ENCODE assay signal across 13 cellular contexts in genomic region chr16:66590322-66590721, GRCh38. TPM values are rescaled to one million over a fixed set of nuclear protein-coding genes. Genes with fewer than 3 reads are reported as not detected.
DNase-seq lines count a peak whose midpoint lies in the region; ATAC-seq lines count a peak whose summit lies in the region.
"Had no signal": no experiment of that assay in that cellular context is flagged by ENCODE, and none has a peak within 500 bp of the region (broad histone marks: within the 10 kb centered on the region; RNA-seq: fewer than 3 reads in every experiment).

No MANE protein-coding gene starts in this region.

- no peak overlapping the region for H3K4ac ChIP-seq in mesendoderm (ENCODE audit: low read depth, low read length)

- H3K4me3 ChIP-seq in CD8-positive, alpha-beta memory T cell (ENCODE audit: low read length) = peak overlapping the region; percentile 44
- no peak overlapping the region for H3K4me3 ChIP-seq in mesendoderm (ENCODE audit: low read length)
- H3K4me3 ChIP-seq: breast epithelium, MG63 had no signal

- H2BK15ac ChIP-seq in mesendoderm (replicated peaks; ENCODE audit: low read depth) = no peak overlapping the region

- H4K8ac ChIP-seq in mesendoderm (ENCODE audit: low read depth, low read length) = no peak overlapping the region

- peak in 2 of 5 donors; percentile 32 to 42 for DNase-seq in CD8-positive, alpha-beta memory T cell
- DNase-seq in T-cell (peak in 1 of 34 experiments; percentile 28), medulla oblongata (ENCODE audit: extremely low spot score) (peak; percentile 26), mesendoderm (no peak), NCI-H146 (lab: John Stamatoyannopoulos, UW) (no peak), dermis blood vessel endothelial cell (no peak)
- DNase-seq: MG63, NCI-H345 had no signal

- H3K36me3 Mint-ChIP-seq in CD8-positive, alpha-beta memory T cell = peaks cover 0 to 3% (median 0%) of the 10 kb centered on the region in 3 donors
- H3K36me3 Mint-ChIP-seq in T-cell = no peaks in the 10 kb centered on the region

- peaks cover 20% of the 10 kb centered on the region for H3K4me1 ChIP-seq in CD8-positive, alpha-beta memory T cell (ENCODE audit: insufficient read depth, low read length)
- no peaks in the 10 kb centered on the region for H3K4me1 ChIP-seq in mesendoderm (ENCODE audit: control insufficient read depth, low read depth, low read length)
- H3K4me1 ChIP-seq: breast epithelium had no signal

- no peak overlapping the region for H3K18ac ChIP-seq in mesendoderm (ENCODE audit: low read length)

- no peak overlapping the region for H2BK120ac ChIP-seq in mesendoderm (ENCODE audit: low read depth, low read length)

- H2BK5ac ChIP-seq in mesendoderm (ENCODE audit: low read length) = no peak overlapping the region

- H3K36me3 ChIP-seq in CD8-positive, alpha-beta memory T cell (ENCODE audit: insufficient read depth, low read length) = no peaks in the 10 kb centered on the region
- H3K36me3 ChIP-seq in mesendoderm (ENCODE audit: control insufficient read depth, insufficient read depth, low read length) = no peaks in the 10 kb centered on the region
- H3K36me3 ChIP-seq: breast epithelium, MG63 had no signal

- H3K79me1 ChIP-seq in mesendoderm (ENCODE audit: low read length) = no peaks in the 10 kb centered on the region

- peaks cover 17 to 21% (median 20%) of the 10 kb centered on the region in 3 donors for H3K4me1 Mint-ChIP-seq in CD8-positive, alpha-beta memory T cell
- H3K4me1 Mint-ChIP-seq in T-cell = peaks cover 24 to 40% (median 33%) of the 10 kb centered on the region in 3 donors

- H3K27ac Mint-ChIP-seq in CD8-positive, alpha-beta memory T cell = peak overlapping the region in 7 of 8 donors; percentile 11 to 87 (median 73)
- H3K27ac Mint-ChIP-seq in T-cell = peak overlapping the region; percentile 86 to 94

- POLR2A ChIA-PET in CD8-positive, alpha-beta memory T cell (lab: Charles Lee) = interaction anchor here (0.6 to 2.0 kb wide), 3 partner anchors 14 to 184 kb away, joined by 3 to 13 read pairs (median 3); partner anchors contain the start of gene CMTM3
- POLR2A ChIA-PET in T-cell (lab: Charles Lee) = interaction anchor here in 1 of 2 donors (0.6 kb wide), 1 partner anchor 114 kb away, joined by 5 read pairs; no protein-coding TSS in a partner anchor

- no peak overlapping the region for H3K56ac ChIP-seq in mesendoderm (ENCODE audit: low read length)

- no peaks in the 10 kb centered on the region for H3K9me3 ChIP-seq in CD8-positive, alpha-beta memory T cell (ENCODE audit: low read length)
- H3K9me3 ChIP-seq: breast epithelium, MG63 had no signal

- CTCF ChIA-PET in CD8-positive, alpha-beta memory T cell (lab: Charles Lee) = interaction anchor here (0.7 to 3.1 kb wide), 17 partner anchors 9 to 184 kb away, joined by 3 to 62 read pairs (median 9); partner anchors contain the start of genes CKLF, CMTM2 and CMTM3
- CTCF ChIA-PET in T-cell (lab: Charles Lee) = interaction anchor here in 1 of 2 donors (0.8 to 3.1 kb wide), 9 partner anchors 8 to 185 kb away, joined by 3 to 27 read pairs (median 4); partner anchors contain the start of genes CKLF and CMTM3

- H2AK5ac ChIP-seq in mesendoderm (ENCODE audit: low read length) = no peak overlapping the region

- ATAC-seq in GM18517 (IDR thresholded peaks at IDR 0.05; ENCODE audit: unreplicated experiment) (peak; percentile 59), T-cell (replicated peaks in 1 of 4) (peak; percentile 37 to 70 (median 50)), HG03378 (IDR thresholded peaks at IDR 0.05; ENCODE audit: unreplicated experiment) (no peak)

- H3K23ac ChIP-seq in mesendoderm (ENCODE audit: low read length) = no peak overlapping the region

- H3K4me3 Mint-ChIP-seq in CD8-positive, alpha-beta memory T cell = peak overlapping the region; percentile 77 to 90 (median 85)
- H3K4me3 Mint-ChIP-seq in T-cell = peak overlapping the region; percentile 75 to 89 (median 84)

- H3K27me3 Mint-ChIP-seq in CD8-positive, alpha-beta memory T cell = peaks cover 0 to 3% of the 10 kb centered on the region in 2 donors
- H3K27me3 Mint-ChIP-seq in T-cell = no peaks in the 10 kb centered on the region

- no peak overlapping the region for H3K9ac ChIP-seq in mesendoderm (ENCODE audit: low read length)

- H3K4me2 ChIP-seq in mesendoderm (ENCODE audit: low read length) = no peak overlapping the region

- H4K5ac ChIP-seq in mesendoderm (ENCODE audit: low read length) = no peak overlapping the region

- no peaks in the 10 kb centered on the region for H3K9me3 Mint-ChIP-seq in CD8-positive, alpha-beta memory T cell
- H3K9me3 Mint-ChIP-seq in T-cell = no peaks in the 10 kb centered on the region

- no CpG with 5 or more reads among the region's 8 CpGs for WGBS in mesendoderm (ENCODE audit: extremely low coverage, insufficient coverage, low lambda C conversion rate)

- no peaks in the 10 kb centered on the region for H3K27me3 ChIP-seq in CD8-positive, alpha-beta memory T cell (ENCODE audit: insufficient read depth, low read length, poor library complexity, severe bottlenecking)
- no peaks in the 10 kb centered on the region for H3K27me3 ChIP-seq in mesendoderm (ENCODE audit: insufficient read depth, low read length, poor library complexity)
- H3K27me3 ChIP-seq: breast epithelium, MG63 had no signal

- H3K27ac ChIP-seq in CD8-positive, alpha-beta memory T cell (ENCODE audit: low read depth, low read length) = no peak overlapping the region
- no peak overlapping the region for H3K27ac ChIP-seq in mesendoderm (ENCODE audit: low read depth, low read length)
- H3K27ac ChIP-seq: breast epithelium had no signal

- no peaks in the 10 kb centered on the region for H3K79me2 ChIP-seq in mesendoderm (ENCODE audit: control insufficient read depth, insufficient read depth, low read length)

RNA-seq across cellular contexts. Expression of gene CMTM2, which starts 11.1 kb away (rescaled TPM):
- total RNA-seq in CD8-positive, alpha-beta memory T cell = under 1 TPM; 0.22 to 0.24 TPM
- polyA plus RNA-seq in CD8-positive, alpha-beta memory T cell = not detected
- total RNA-seq in T-cell (under 1 TPM in 2 of 5 donors, not detected in 3; 0.26 to 0.62 TPM), dermis blood vessel endothelial cell (0.34 TPM in 1 of 2 replicates, not detected in the other)
- not detected for polyA plus RNA-seq in mesendoderm (2013, experiment 1 of 2)
- polyA plus RNA-seq in mesendoderm (2013, experiment 2 of 2) = not detected
- total RNA-seq: breast epithelium, H4, myocyte had no signal

RNA-seq across cellular contexts. Expression of gene CMTM3, which starts 14.2 kb away (rescaled TPM):
- 10 to 100 TPM; 68.0 to 71.8 TPM for total RNA-seq in CD8-positive, alpha-beta memory T cell
- 131 TPM for polyA plus RNA-seq in CD8-positive, alpha-beta memory T cell
- total RNA-seq in T-cell = 10 to 100 TPM; 63.5 to 84.8 (median 75.4) TPM
- 49.4 TPM for polyA plus RNA-seq in mesendoderm (2013, experiment 1 of 2)
- polyA plus RNA-seq in mesendoderm (2013, experiment 2 of 2) = 49.0 TPM
- 23.3 and 31.6 TPM in 2 replicates for total RNA-seq in dermis blood vessel endothelial cell

RNA-seq across cellular contexts. Expression of gene CMTM1, which starts 24.1 kb away (rescaled TPM):
- total RNA-seq in CD8-positive, alpha-beta memory T cell = 1 to 10 TPM; 8.2 to 8.6 TPM
- 1.2 TPM for polyA plus RNA-seq in CD8-positive, alpha-beta memory T cell
- total RNA-seq in T-cell (10 to 100 TPM in 3 of 5 donors, 1 to 10 TPM in 1, under 1 TPM in 1; 0.95 to 12.9 (median 10.3) TPM), dermis blood vessel endothelial cell (2.7 and 3.6 TPM in 2 replicates)
- 0.53 TPM for polyA plus RNA-seq in mesendoderm (2013, experiment 1 of 2)
- polyA plus RNA-seq in mesendoderm (2013, experiment 2 of 2) = 0.46 TPM

RNA-seq across cellular contexts. Expression of gene CKLF, which starts 37.9 kb away (rescaled TPM):
- total RNA-seq in CD8-positive, alpha-beta memory T cell = 100 to 1,000 TPM; 118 to 121 TPM
- 265 TPM for polyA plus RNA-seq in CD8-positive, alpha-beta memory T cell
- total RNA-seq in T-cell = 10 to 100 TPM; 25.3 to 67.8 (median 58.3) TPM
- 23.2 TPM for polyA plus RNA-seq in mesendoderm (2013, experiment 1 of 2)
- 22.3 TPM for polyA plus RNA-seq in mesendoderm (2013, experiment 2 of 2)
- total RNA-seq in dermis blood vessel endothelial cell = 75.6 and 102 TPM in 2 replicates

RNA-seq across cellular contexts. Expression of gene TK2, which starts 40.4 kb away (rescaled TPM):
- total RNA-seq in CD8-positive, alpha-beta memory T cell = 1 to 10 TPM; 5.6 TPM
- 10.4 TPM for polyA plus RNA-seq in CD8-positive, alpha-beta memory T cell
- 10 to 100 TPM in 2 of 5 donors, 1 to 10 TPM in 3; 4.6 to 10.8 (median 8.4) TPM for total RNA-seq in T-cell
- polyA plus RNA-seq in mesendoderm (2013, experiment 1 of 2) = 1.8 TPM
- polyA plus RNA-seq in mesendoderm (2013, experiment 2 of 2) = 1.6 TPM
- total RNA-seq in dermis blood vessel endothelial cell = 41.0 and 46.5 TPM in 2 replicates
